ENCODE assay signal across 14 cellular contexts in genomic region chr14:83894519-83894918, GRCh38.
DNase-seq lines count a peak whose midpoint lies in the region; ATAC-seq and TF ChIP-seq lines count a peak whose summit lies in the region.
"Had no signal": no experiment of that assay in that cellular context is flagged by ENCODE, and none has a peak within 500 bp of the region (broad histone marks: within the 10 kb centered on the region; RNA-seq: fewer than 3 reads in every experiment).

No MANE protein-coding gene starts in this region.

- H3K4me1 ChIP-seq in H9 (ENCODE audit: insufficient read depth, low read length) (peaks cover 3% of the 10 kb centered on the region), HUES6 (ENCODE audit: control insufficient read depth, insufficient read depth, low read length) (peaks cover 28% of the 10 kb centered on the region)

- no peak overlapping the region for H3K4ac ChIP-seq in H9 (ENCODE audit: low read depth, low read length)

- H3K4me1 Mint-ChIP-seq in H9 (peaks cover 28 to 37% of the 10 kb centered on the region in 2 experiments), WTC11 (peaks cover 40% of the 10 kb centered on the region), HFFc6 (ENCODE audit: low read depth) (no peaks in the 10 kb centered on the region)
- H3K4me1 Mint-ChIP-seq: B cell had no signal

- no peaks in the 10 kb centered on the region for H3K23me2 ChIP-seq in H9 (ENCODE audit: insufficient read length, low read depth, low read length, poor library complexity, severe bottlenecking)

- no peak overlapping the region for H3T11ph ChIP-seq in H9 (ENCODE audit: low read length)

- POLR2A ChIA-PET in WTC11 (lab: Charles Lee): interaction anchor here (0.6 kb wide), 1 partner anchor 23 kb away, joined by 3 read pairs; no protein-coding TSS in a partner anchor

- no peaks in the 10 kb centered on the region for H3K36me3 Mint-ChIP-seq in H9 (ENCODE audit: insufficient read depth in 1 of 3, low read depth in 3 of 3)
- H3K36me3 Mint-ChIP-seq in WTC11: no peaks in the 10 kb centered on the region
- H3K36me3 Mint-ChIP-seq in HFFc6 (ENCODE audit: low read depth): no peaks in the 10 kb centered on the region

- CTCF ChIA-PET in WTC11 (lab: Charles Lee): no interaction called here

- H2BK5ac ChIP-seq in H9 (ENCODE audit: insufficient read length, low read length): no peak overlapping the region

- H3K14ac ChIP-seq in H9 (ENCODE audit: insufficient read depth, low read length): no peak overlapping the region

- no peaks in the 10 kb centered on the region for H4K20me1 ChIP-seq in H9 (ENCODE audit: control insufficient read depth, insufficient read depth, insufficient read length)

- TF ChIP-seq CTCF in H9 (conservative IDR thresholded peaks at IDR 0.05) (no peak), WTC11 (IDR thresholded peaks at IDR 0.05) (no peak), HFFc6 (IDR thresholded peaks at IDR 0.05) (no peak), GM13977 (IDR thresholded peaks at IDR 0.05; ENCODE audit: extremely low read depth, insufficient read depth, missing control alignments) (no peak)

- H3K27ac Mint-ChIP-seq in H9 (peak overlapping the region; percentile 87 to 97 (median 96); a peak in 6 of 7 replicates), WTC11 (peak overlapping the region; percentile 71), HFFc6 (no peak overlapping the region)
- H3K27ac Mint-ChIP-seq: B cell; CD4-positive, alpha-beta T cell had no signal

- H2AK5ac ChIP-seq in H9 (ENCODE audit: insufficient read length, low read length): no peak overlapping the region

- no peaks in the 10 kb centered on the region for H3K36me3 ChIP-seq in HUES6 (ENCODE audit: control insufficient read depth, insufficient read depth, low read length)

- no peak overlapping the region for H2AFZ ChIP-seq in H9 (ENCODE audit: low read length)

- H3K9me3 ChIP-seq in H9 (ENCODE audit: control insufficient read depth, low read depth, low read length) (no peaks in the 10 kb centered on the region), HUES6 (ENCODE audit: control insufficient read depth, insufficient read depth, low read depth, low read length) (no peaks in the 10 kb centered on the region)

- no peak overlapping the region for H2BK15ac ChIP-seq in H9 (ENCODE audit: low read depth, low read length)

- H3K27ac ChIP-seq in H9 (ENCODE audit: insufficient read length, low read depth, low read length) (no peak overlapping the region), HUES6 (ENCODE audit: low read depth, low read length) (peak overlapping the region; percentile 16)

- H3K18ac ChIP-seq in H9 (ENCODE audit: insufficient read length, low read depth, low read length): no peak overlapping the region

- H4K5ac ChIP-seq in H9 (ENCODE audit: insufficient read length, low read depth, low read length): no peak overlapping the region

- H2BK120ac ChIP-seq in H9 (ENCODE audit: low read depth, low read length, poor library complexity, severe bottlenecking): no peak overlapping the region

- H3K4me3 Mint-ChIP-seq in H9: peak overlapping the region in 1 of 2 experiments; percentile 41; a peak in 2 of 5 replicates
- peak overlapping the region; percentile 25; the same call in 1 of the 2 replicates for H3K4me3 Mint-ChIP-seq in WTC11
- H3K4me3 Mint-ChIP-seq in HFFc6: no peak overlapping the region
- H3K4me3 Mint-ChIP-seq: B cell; CD4-positive, alpha-beta T cell had no signal

- no peak overlapping the region for H3K4me3 ChIP-seq in HUES6 (ENCODE audit: low read depth, low read length)
- H3K4me3 ChIP-seq: K562 had no signal

- no peak for DNase-seq in H9
- no peak for DNase-seq in WTC11 (ENCODE audit: low spot score)
- peak; percentile 8 for DNase-seq in fibroblast of peridontal ligament (ENCODE audit: extremely low read depth)
- DNase-seq in GOT3 (lab: John Stamatoyannopoulos, UW): no peak
- no peak for DNase-seq in HFFc6
- no peak for DNase-seq in ureter (ENCODE audit: low spot score)
- no peak for DNase-seq in GM13977 (ENCODE audit: low spot score)
- DNase-seq: C1 segment of cervical spinal cord; Calu3; CD4-positive, alpha-beta T cell; DMS 273 treated with DMSO at 0.1 percent for 48 hours had no signal

- in situ Hi-C loops in GM13977 (cut with MboI; ENCODE audit: low pct_unique_long_range_greater_than_20kb, low sequenced_read_pairs, unreplicated experiment): no loop called here

- H4K91ac ChIP-seq in H9 (ENCODE audit: insufficient read length, low read depth, low read length): no peak overlapping the region

- no peaks in the 10 kb centered on the region for H3K79me1 ChIP-seq in H9 (ENCODE audit: insufficient read depth, low read depth, low read length, poor library complexity, severe bottlenecking)

- H3K27me3 ChIP-seq in H9 (ENCODE audit: insufficient read depth, low read length) (no peaks in the 10 kb centered on the region), HUES6 (ENCODE audit: control insufficient read depth, insufficient read depth, low read length) (no peaks in the 10 kb centered on the region)

- ATAC-seq in WTC11: peak; percentile 86
- ATAC-seq: K562 had no signal

- H3K27me3 Mint-ChIP-seq in H9 (ENCODE audit: low read depth) (no peaks in the 10 kb centered on the region), WTC11 (ENCODE audit: low read depth) (no peaks in the 10 kb centered on the region), HFFc6 (ENCODE audit: insufficient read depth) (no peaks in the 10 kb centered on the region)
- H3K27me3 Mint-ChIP-seq: B cell; CD4-positive, alpha-beta T cell had no signal

- H3K9me3 Mint-ChIP-seq in H9 (no peaks in the 10 kb centered on the region), WTC11 (no peaks in the 10 kb centered on the region), HFFc6 (no peaks in the 10 kb centered on the region; the same call in 1 of the 2 replicates)

- H3K23ac ChIP-seq in H9 (ENCODE audit: insufficient read length, low read depth, low read length): no peak overlapping the region

- no CpG with 5 or more reads among the region's 1 CpG for WGBS in H9 (ENCODE audit: extremely low coverage, insufficient read length, low lambda C conversion rate)

- H3K4me2 ChIP-seq in H9 (ENCODE audit: insufficient read depth, insufficient read length, low read length): peak overlapping the region; percentile 20

- no peak overlapping the region for H3K56ac ChIP-seq in H9 (ENCODE audit: insufficient read length, low read depth, low read length)

- no peak overlapping the region for H3K9ac ChIP-seq in H9 (ENCODE audit: extremely low read depth, insufficient read length, low read length)
- H3K9ac ChIP-seq in HUES6 (ENCODE audit: low read length): no peak overlapping the region

- H2BK20ac ChIP-seq in H9 (ENCODE audit: low read depth, low read length, poor library complexity, severe bottlenecking): no peak overlapping the region

- H3K79me2 ChIP-seq in H9 (ENCODE audit: insufficient read depth, low read length): no peaks in the 10 kb centered on the region

- H2BK12ac ChIP-seq in H9 (ENCODE audit: insufficient read length, low read depth, low read length): no peak overlapping the region

- H4K8ac ChIP-seq in H9 (replicated peaks; ENCODE audit: insufficient read length, low read depth, low read length): no peak overlapping the region

TF ChIP-seq in WTC11, 78 proteins besides CTCF, POLR2A, EP300 and RAD21:
- TF ChIP-seq USF1 (CRISPR knock-in tag; IDR thresholded peaks at IDR 0.05) (no peak), NR3C1 (CRISPR knock-in tag; conservative IDR thresholded peaks at IDR 0.05; ENCODE audit: low read depth) (no peak), SOX15 (CRISPR knock-in tag; IDR thresholded peaks at IDR 0.05) (no peak), AR (CRISPR knock-in tag; IDR thresholded peaks at IDR 0.05) (no peak), JAZF1 (CRISPR knock-in tag; IDR thresholded peaks at IDR 0.05) (no peak), NFE2L1 (CRISPR knock-in tag; IDR thresholded peaks at IDR 0.05) (no peak), ATF1 (CRISPR knock-in tag; IDR thresholded peaks at IDR 0.05) (no peak), OVOL2 (CRISPR knock-in tag; IDR thresholded peaks at IDR 0.05; ENCODE audit: borderline replicate concordance) (no peak), NR1H2 (CRISPR knock-in tag; IDR thresholded peaks at IDR 0.05) (no peak), IRF1 (CRISPR knock-in tag; IDR thresholded peaks at IDR 0.05) (no peak), EMX1 (CRISPR knock-in tag; IDR thresholded peaks at IDR 0.05) (no peak), ZBTB21 (CRISPR knock-in tag; IDR thresholded peaks at IDR 0.05; ENCODE audit: borderline replicate concordance) (no peak)
TF ChIP-seq in WTC11: peak in this region for 0.
